In genomic region chr4:144355809-144356757, GRCh38 we compare ENCODE assay signal across 8 cellular contexts.
DNase-seq lines count a peak whose midpoint lies in the region; ATAC-seq and TF ChIP-seq lines count a peak whose summit lies in the region.

No MANE protein-coding gene starts in this region.

- peaks cover 33 to 49% of the 10 kb centered on the region in 2 donors for H3K27me3 Mint-ChIP-seq in stimulated activated naive B cell treated with anti-CD40 and anti-IgM and Interleukin-4, amounts not matched to agents 10 μg/mL and 1 μg/mL and 100 μg/mL, for 72 hours

- peaks cover 31 to 48% of the 10 kb centered on the region in 2 donors for H3K4me1 Mint-ChIP-seq in stimulated activated naive B cell treated with anti-CD40 and anti-IgM and Interleukin-4, amounts not matched to agents 10 μg/mL and 1 μg/mL and 100 μg/mL, for 72 hours

- H3K9me3 Mint-ChIP-seq in stimulated activated naive B cell treated with anti-CD40 and anti-IgM and Interleukin-4, amounts not matched to agents 10 μg/mL and 1 μg/mL and 100 μg/mL, for 72 hours: peaks cover 2 to 6% of the 10 kb centered on the region in 2 donors

- peak overlapping the region; percentile 44 for H3K27ac Mint-ChIP-seq in stimulated activated naive B cell treated with anti-CD40 and anti-IgM and Interleukin-4, amounts not matched to agents 10 μg/mL and 1 μg/mL and 100 μg/mL, for 72 hours

- peak; percentile 38 for TF ChIP-seq CTCF in fibroblast of pulmonary artery (IDR thresholded peaks at IDR 0.05; ENCODE audit: low read length, missing control alignments)

- H3K4me3 Mint-ChIP-seq in stimulated activated naive B cell treated with anti-CD40 and anti-IgM and Interleukin-4, amounts not matched to agents 10 μg/mL and 1 μg/mL and 100 μg/mL, for 72 hours: no peak overlapping the region

- ATAC-seq in GM19468 (IDR thresholded peaks at IDR 0.05; ENCODE audit: extremely low read depth, unreplicated experiment): peak; percentile 79
- peak; percentile 98 for ATAC-seq in HG03432 (IDR thresholded peaks at IDR 0.05; ENCODE audit: unreplicated experiment)
- peak; percentile 89 to 91 for ATAC-seq in stimulated activated naive B cell treated with anti-CD40 and anti-IgM and Interleukin-4, amounts not matched to agents 10 μg/mL and 1 μg/mL and 100 μg/mL, for 72 hours (replicated peaks)

- peak; percentile 62 for DNase-seq in GM03348 (ENCODE audit: low spot score)
- DNase-seq in SK-N-DZ (ENCODE audit: low spot score): peak; percentile 33
- peak; percentile 93 for DNase-seq in fibroblast of pulmonary artery (ENCODE audit: low read depth)
- peak; percentile 49 for DNase-seq in stimulated activated naive B cell treated with anti-CD40 and anti-IgM and Interleukin-4, amounts not matched to agents 10 μg/mL and 1 μg/mL and 100 μg/mL, for 72 hours
- DNase-seq in stimulated activated CD8-positive, alpha-beta memory T cell treated with anti-CD3 and anti-CD28 coated beads, Interleukin-4, amount 100 ng/mL, for 48 hours: no peak
- no peak for DNase-seq in NCI-H1105 treated with DMSO at 0.1 percent for 48 hours (lab: John Stamatoyannopoulos, UW)

- no peak overlapping the region for H3K4me3 ChIP-seq in fibroblast of pulmonary artery (replicated peaks; ENCODE audit: low read depth, low read length)

- peaks cover 0 to 2% of the 10 kb centered on the region in 2 donors for H3K36me3 Mint-ChIP-seq in stimulated activated naive B cell treated with anti-CD40 and anti-IgM and Interleukin-4, amounts not matched to agents 10 μg/mL and 1 μg/mL and 100 μg/mL, for 72 hours

Comparison
In these comparisons a context has a peak if more than half of its experiments do, and no peak if none do; other contexts are left out.
1. DNase-seq: peak in GM03348 (single experiment), SK-N-DZ (single experiment), fibroblast of pulmonary artery (single experiment) and stimulated activated naive B cell treated with anti-CD40 and anti-IgM and Interleukin-4, amounts not matched to agents 10 μg/mL and 1 μg/mL and 100 μg/mL, for 72 hours (single experiment); none in stimulated activated CD8-positive, alpha-beta memory T cell treated with anti-CD3 and anti-CD28 coated beads, Interleukin-4, amount 100 ng/mL, for 48 hours (single experiment) and NCI-H1105 treated with DMSO at 0.1 percent for 48 hours (single experiment).
2. Peak in every context shown above with its lines, with median percentiles within 50 percentile points of each other: ATAC-seq.